In the genomic region with DNA sequence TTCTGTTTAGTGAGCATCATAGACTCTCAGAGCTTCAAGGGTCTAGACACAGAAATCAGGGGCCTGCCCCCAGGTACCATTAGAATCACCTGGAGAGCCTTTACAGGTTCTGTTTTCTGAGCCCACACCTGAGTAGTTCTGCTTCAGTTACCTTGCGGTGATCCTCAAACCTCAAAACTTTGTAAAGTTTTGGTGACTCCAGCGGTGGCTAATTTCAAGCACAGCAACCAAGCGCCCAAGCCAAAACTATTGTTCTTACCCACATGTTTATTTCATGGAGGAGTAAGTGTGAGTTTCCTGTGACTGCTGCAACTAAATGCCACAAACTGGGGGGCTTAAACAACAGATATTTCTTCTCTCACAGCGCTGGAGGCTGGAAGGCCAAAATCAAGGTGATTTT, we compare ENCODE assay signal across 30 cellular contexts.
"Had no signal": no experiment of that assay in that cellular context is flagged by ENCODE, and none has a peak within 500 bp of the region (broad histone marks: within the 10 kb centered on the region; RNA-seq: fewer than 3 reads in every experiment).

No MANE protein-coding gene starts in this region.

- H3K27me3 ChIP-seq: ovary had no signal

- H3K36me3 ChIP-seq: gastrocnemius medialis, left lung, ovary, sigmoid colon, thoracic aorta, tibial nerve, upper lobe of left lung had no signal

- H3K4me1 Mint-ChIP-seq: stimulated activated memory B cell treated with anti-CD40 and anti-IgM and Interleukin-4, amounts not matched to agents 10 μg/mL and 1 μg/mL and 100 μg/mL, for 72 hours had no signal

- H3K4me3 ChIP-seq: dorsolateral prefrontal cortex, gastrocnemius medialis, left lung, ovary, psoas muscle, sigmoid colon, thoracic aorta, tibial nerve, upper lobe of left lung had no signal

- DNase-seq: cerebellar nuclear complex; dorsolateral prefrontal cortex; effector CD4-positive, alpha-beta T cell; foreskin fibroblast; gastrocnemius medialis; head of caudate nucleus; kidney; left cardiac atrium; left lung; mammary epithelial cell; mesendoderm; midbrain; naive thymus-derived CD4-positive, alpha-beta T cell; ovary; posterior cingulate gyrus; psoas muscle; sigmoid colon; stimulated activated CD4-positive, alpha-beta T cell treated with anti-CD3 and anti-CD28 coated beads, Interleukin-2, amount 100 ng/mL, for 24 hours; stimulated activated CD4-positive, alpha-beta T cell treated with anti-CD3 and anti-CD28 coated beads, Interleukin-4, amount 100 ng/mL, for 24 hours; stimulated activated naive CD8-positive, alpha-beta T cell treated with anti-CD3 and anti-CD28 coated beads, Interleukin-15, Interleukin-2, amounts not matched to agents 100 U/mL and 50 U/mL, for 24 hours; substantia nigra had no signal

- H3K27ac ChIP-seq: epithelial cell of prostate, gastrocnemius medialis, left lung, ovary, psoas muscle, sigmoid colon, upper lobe of left lung had no signal

- H3K27ac Mint-ChIP-seq: naive thymus-derived CD4-positive, alpha-beta T cell; stimulated activated memory B cell treated with anti-CD40 and anti-IgM and Interleukin-4, amounts not matched to agents 10 μg/mL and 1 μg/mL and 100 μg/mL, for 72 hours had no signal

- FAIRE-seq: colon, kidney, urothelium cell line had no signal

- H3K9me3 ChIP-seq: gastrocnemius medialis, left lung, ovary, psoas muscle, sigmoid colon, thoracic aorta had no signal

- H3K4me3 Mint-ChIP-seq: naive thymus-derived CD4-positive, alpha-beta T cell; stimulated activated memory B cell treated with anti-CD40 and anti-IgM and Interleukin-4, amounts not matched to agents 10 μg/mL and 1 μg/mL and 100 μg/mL, for 72 hours had no signal

- H3K4me1 ChIP-seq: gastrocnemius medialis, left lung, psoas muscle, sigmoid colon, upper lobe of left lung had no signal

- H3K36me3 Mint-ChIP-seq: stimulated activated memory B cell treated with anti-CD40 and anti-IgM and Interleukin-4, amounts not matched to agents 10 μg/mL and 1 μg/mL and 100 μg/mL, for 72 hours had no signal

- ATAC-seq: esophagus mucosa; gastrocnemius medialis; left lung; naive thymus-derived CD4-positive, alpha-beta T cell; psoas muscle; right cardiac atrium; stimulated activated naive CD8-positive, alpha-beta T cell treated with anti-CD3 and anti-CD28 coated beads, Interleukin-15, Interleukin-2, amounts not matched to agents 100 U/mL and 50 U/mL, for 24 hours had no signal
